In genomic region chr15:34584321-34584668, GRCh38 we compare ENCODE assay signal across 8 cellular contexts. TPM values are rescaled to one million over a fixed set of nuclear protein-coding genes. Genes with fewer than 3 reads are reported as not detected.
A peak's percentile ranks its signal among the peaks of the same experiment; 100 is the strongest.
DNase-seq lines count a peak whose midpoint lies in the region; ATAC-seq and TF ChIP-seq lines count a peak whose summit lies in the region.

No MANE protein-coding gene starts in this region.

- H3K4me3 ChIP-seq in IMR-90 (ENCODE audit: insufficient read depth, low read depth, low read length): peak overlapping the region; percentile 93
- peak overlapping the region; percentile 78 for H3K4me3 ChIP-seq in neural progenitor cell

- no peak overlapping the region for H3K56ac ChIP-seq in IMR-90 (ENCODE audit: extremely low read depth, insufficient read depth, low read length)

- TF ChIP-seq POLR2A in IMR-90 (IDR thresholded peaks at IDR 0.05; ENCODE audit: low read depth, low read length): no peak

- CTCF ChIA-PET in IMR-90 (lab: Yijun Ruan, JAX): no interaction called here

- no TSS peak for BruUV-seq in IMR-90 (replicated peaks; lab: Mats Ljungman, UMichigan)

- intact Hi-C loops in IMR-90 (cut with micrococcal nuclease): loop anchor here (5.0 kb wide), 1 partner anchor 227 kb away; no protein-coding TSS in a partner anchor
- intact Hi-C loops in dendritic cell treated with granulocyte-macrophage colony-stimulating factor and Interleukin-4, amounts not matched to agents 40 ng/mL and 50 ng/mL, for 4 days (cut with micrococcal nuclease): no loop called here

- peaks cover 22% of the 10 kb centered on the region for H3K79me2 ChIP-seq in neural progenitor cell (ENCODE audit: low read depth)

- dilution Hi-C loops in IMR-90 (cut with HindIII; ENCODE audit: low sequenced_read_pairs, unreplicated experiment): no loop called here

- TF ChIP-seq CTCF in C4-2B (conservative IDR thresholded peaks at IDR 0.05) (no peak), IMR-90 (conservative IDR thresholded peaks at IDR 0.05; ENCODE audit: low read depth, low read length) (no peak), neural progenitor cell (IDR thresholded peaks at IDR 0.05) (no peak)

- H3K27me3 ChIP-seq in IMR-90 (ENCODE audit: control insufficient read depth, insufficient read depth, low read length): no peaks in the 10 kb centered on the region; the same call in 1 of the 2 replicates
- H3K27me3 ChIP-seq in neural progenitor cell: peaks cover 16% of the 10 kb centered on the region

- H3K9me3 ChIP-seq in IMR-90 (ENCODE audit: control insufficient read depth, insufficient read depth, low read length) (no peaks in the 10 kb centered on the region), neural progenitor cell (ENCODE audit: low read depth) (no peaks in the 10 kb centered on the region)

- H3K9ac ChIP-seq in IMR-90 (ENCODE audit: low read depth, low read length) (peak overlapping the region; percentile 63), neural progenitor cell (no peak overlapping the region)

- peak overlapping the region; percentile 23 for H2AK9ac ChIP-seq in IMR-90 (replicated peaks; ENCODE audit: low read depth, low read length, poor library complexity)

- H3K23ac ChIP-seq in IMR-90 (ENCODE audit: low read depth, low read length): peak overlapping the region; percentile 74; the same call in 1 of the 2 replicates

- no peak overlapping the region for H2BK15ac ChIP-seq in IMR-90 (ENCODE audit: low read depth, low read length)

- no peaks in the 10 kb centered on the region for H3K9me3 Mint-ChIP-seq in dendritic cell treated with granulocyte-macrophage colony-stimulating factor and Interleukin-4, amounts not matched to agents 40 ng/mL and 50 ng/mL, for 4 days
- no peaks in the 10 kb centered on the region for H3K9me3 Mint-ChIP-seq in neural progenitor cell

- H2BK120ac ChIP-seq in IMR-90 (ENCODE audit: low read depth, low read length): no peak overlapping the region

- 64% methylated on average over 5 of the region's 13 CpGs; no CpG with 5 or more reads in 1 of the 2 experiments for WGBS in IMR-90 (ENCODE audit: extremely low coverage in 2 of 2, insufficient read length in 1 of 2), 2 experiments

- peaks cover 19% of the 10 kb centered on the region for H3K4me1 Mint-ChIP-seq in dendritic cell treated with granulocyte-macrophage colony-stimulating factor and Interleukin-4, amounts not matched to agents 40 ng/mL and 50 ng/mL, for 4 days (ENCODE audit: low read depth)
- H3K4me1 Mint-ChIP-seq in neural progenitor cell: peaks cover 13% of the 10 kb centered on the region

- peak overlapping the region; percentile 34 to 77; a peak in 2 of 4 replicates for H4K8ac ChIP-seq in IMR-90 (ENCODE audit: low read depth in 2 of 2, low read length in 2 of 2)

- H2BK5ac ChIP-seq in IMR-90 (ENCODE audit: low read depth, low read length, poor library complexity, severe bottlenecking): no peak overlapping the region

- in situ Hi-C loops in IMR-90 (cut with MboI; ENCODE audit: low sequenced_read_pairs): loop anchor here (5.0 to 25.0 kb wide), 3 partner anchors 237 to 472 kb away; partner anchors contain the start of genes EMC4, EMC7 and PGBD4

- TF ChIP-seq RAD21 in IMR-90 (IDR thresholded peaks at IDR 0.05; ENCODE audit: low read length): no peak

- peaks cover 45% of the 10 kb centered on the region for H3K27me3 Mint-ChIP-seq in dendritic cell treated with granulocyte-macrophage colony-stimulating factor and Interleukin-4, amounts not matched to agents 40 ng/mL and 50 ng/mL, for 4 days
- H3K27me3 Mint-ChIP-seq in neural progenitor cell (ENCODE audit: insufficient read depth, low read depth): peaks cover 6% of the 10 kb centered on the region

- no peak for DNase-seq in IMR-90
- DNase-seq in neural progenitor cell (ENCODE audit: low spot score): peak; percentile 19
- no peak for DNase-seq in D341Med (ENCODE audit: low spot score)
- no peak for DNase-seq in SW 1271 (lab: John Stamatoyannopoulos, UW)

- H3K27ac ChIP-seq in C4-2B (peak overlapping the region; percentile 52; the same call in 1 of the 2 replicates), IMR-90 (ENCODE audit: insufficient read depth, low read length) (no peak overlapping the region; the same call in 1 of the 2 replicates), neural progenitor cell (no peak overlapping the region)

- H3K9me1 ChIP-seq in IMR-90 (ENCODE audit: insufficient read depth, low read length): no peaks in the 10 kb centered on the region

- H3K14ac ChIP-seq in IMR-90 (replicated peaks; ENCODE audit: low read depth, low read length): peak overlapping the region; percentile 77; the same call in 1 of the 2 replicates

- H3K4me2 ChIP-seq in IMR-90 (ENCODE audit: low read depth, low read length) (peak overlapping the region; percentile 77), neural progenitor cell (peak overlapping the region; percentile 92)

- POLR2A ChIA-PET in IMR-90 (lab: Charles Lee; ENCODE audit: unreplicated experiment): no interaction called here

- peak overlapping the region; percentile 24; the same call in 1 of the 2 replicates for H3K4ac ChIP-seq in IMR-90 (ENCODE audit: low read depth, low read length)

- no peaks in the 10 kb centered on the region for H3K36me3 Mint-ChIP-seq in dendritic cell treated with granulocyte-macrophage colony-stimulating factor and Interleukin-4, amounts not matched to agents 40 ng/mL and 50 ng/mL, for 4 days (ENCODE audit: low read depth)
- H3K36me3 Mint-ChIP-seq in neural progenitor cell: peaks cover 3% of the 10 kb centered on the region

- peak overlapping the region; percentile 72 for H3K4me3 Mint-ChIP-seq in dendritic cell treated with granulocyte-macrophage colony-stimulating factor and Interleukin-4, amounts not matched to agents 40 ng/mL and 50 ng/mL, for 4 days
- H3K4me3 Mint-ChIP-seq in neural progenitor cell: peak overlapping the region; percentile 85

- peak overlapping the region; percentile 31; the same call in 1 of the 2 replicates for H4K91ac ChIP-seq in IMR-90 (ENCODE audit: insufficient read depth, low read depth, low read length)

- ATAC-seq in IMR-90 (ENCODE audit: low read depth): no peak
- ATAC-seq in GM18520 (IDR thresholded peaks at IDR 0.05; ENCODE audit: unreplicated experiment): no peak
- ATAC-seq in HG03139 (IDR thresholded peaks at IDR 0.05; ENCODE audit: unreplicated experiment): no peak

- H3K18ac ChIP-seq in IMR-90 (ENCODE audit: low read depth, low read length): no peak overlapping the region

- H4K5ac ChIP-seq in IMR-90 (ENCODE audit: low read depth, low read length): peak overlapping the region; percentile 70; the same call in 1 of the 2 replicates

- H2BK20ac ChIP-seq in IMR-90 (ENCODE audit: low read depth, low read length): no peak overlapping the region

- 0 out of 2 replicates have a peak, but pooled peaks cover 5% of the 10 kb centered on the region for H4K20me1 ChIP-seq in IMR-90 (ENCODE audit: insufficient read depth, low read length)
- peaks cover 8% of the 10 kb centered on the region for H4K20me1 ChIP-seq in neural progenitor cell (ENCODE audit: low read depth)

- peaks cover 9% of the 10 kb centered on the region; the same call in 1 of the 2 replicates for H3K4me1 ChIP-seq in IMR-90 (ENCODE audit: control insufficient read depth, insufficient read depth, low read length)
- peaks cover 4% of the 10 kb centered on the region for H3K4me1 ChIP-seq in neural progenitor cell

- no peaks in the 10 kb centered on the region for H3F3A ChIP-seq in neural progenitor cell (ENCODE audit: low read depth)

- H2AFZ ChIP-seq in IMR-90 (replicated peaks; ENCODE audit: low read length, poor library complexity) (peak overlapping the region; percentile 91), neural progenitor cell (replicated peaks) (peak overlapping the region; percentile 96)

- no peak overlapping the region for H3K27ac Mint-ChIP-seq in dendritic cell treated with granulocyte-macrophage colony-stimulating factor and Interleukin-4, amounts not matched to agents 40 ng/mL and 50 ng/mL, for 4 days
- H3K27ac Mint-ChIP-seq in neural progenitor cell: no peak overlapping the region

- peaks cover 3 to 40% of the 10 kb centered on the region in 2 experiments for H3K79me1 ChIP-seq in IMR-90 (ENCODE audit: low read depth in 1 of 2, low read length in 2 of 2)

- H3K36me3 ChIP-seq in IMR-90 (ENCODE audit: control insufficient read depth, insufficient read depth, low read length): no peaks in the 10 kb centered on the region
- no peaks in the 10 kb centered on the region for H3K36me3 ChIP-seq in neural progenitor cell

- 0 out of 2 replicates have a peak overlapping the region, but pooled peaks have one; percentile 9 for H2AK5ac ChIP-seq in IMR-90 (ENCODE audit: low read depth, low read length)

TF ChIP-seq in IMR-90, 13 proteins besides CTCF, POLR2A, EP300 and RAD21:
- TF ChIP-seq CEBPB (IDR thresholded peaks at IDR 0.05; ENCODE audit: low read depth, low read length) (no peak), MXI1 (IDR thresholded peaks at IDR 0.05; ENCODE audit: borderline replicate concordance, low read depth, low read length) (no peak), MAFK (IDR thresholded peaks at IDR 0.05; ENCODE audit: low read depth, low read length) (no peak)

RNA-seq across cellular contexts. Expression of gene GOLGA8B, which starts 0.8 kb away (rescaled TPM):
- total RNA-seq in IMR-90 (2012; rRNA removed) (6.4 and 7.7 TPM in 2 replicates), neural progenitor cell (ENCODE audit: low replicate concordance) (83.1 and 85.4 TPM in 2 replicates)
- 27.1 and 31.6 TPM in 2 replicates for polyA plus RNA-seq in IMR-90 (2012; rRNA removed)
- 2.9 and 3.4 TPM in 2 replicates for polyA plus RNA-seq in IMR-90 (2012; cell fraction: cytosol; rRNA removed)
- polyA plus RNA-seq in IMR-90 (2012; cell fraction: nucleus; rRNA removed; ENCODE audit: low replicate concordance): 293 and 552 TPM in 2 replicates
